ENCODE assay signal across 9 cellular contexts in genomic region chr7:118720632-118721031, GRCh38.
"Had no signal": no experiment of that assay in that cellular context is flagged by ENCODE, and none has a peak within 500 bp of the region (broad histone marks: within the 10 kb centered on the region; RNA-seq: fewer than 3 reads in every experiment).

No MANE protein-coding gene starts in this region.

- H2AFZ ChIP-seq: GM23248, GM23338 had no signal

- H3K4me1 ChIP-seq: HAP-1 had no signal

- H3K4me2 ChIP-seq: GM23338 had no signal

- H3K4me3 ChIP-seq: GM23248, GM23338, HAP-1 had no signal

- H3K9ac ChIP-seq: GM23248 had no signal

- ATAC-seq: GM23338, HCT116 had no signal

- H3K9me3 ChIP-seq: HAP-1 had no signal

- H3K27ac ChIP-seq: GM23248 had no signal

- DNase-seq: GM23248, GOT3, H7, H9, HCEC 1CT, HFFc6 had no signal

- H3K36me3 ChIP-seq: HAP-1 had no signal
